32 cellular contexts compared by ENCODE assay signal in the genomic region with DNA sequence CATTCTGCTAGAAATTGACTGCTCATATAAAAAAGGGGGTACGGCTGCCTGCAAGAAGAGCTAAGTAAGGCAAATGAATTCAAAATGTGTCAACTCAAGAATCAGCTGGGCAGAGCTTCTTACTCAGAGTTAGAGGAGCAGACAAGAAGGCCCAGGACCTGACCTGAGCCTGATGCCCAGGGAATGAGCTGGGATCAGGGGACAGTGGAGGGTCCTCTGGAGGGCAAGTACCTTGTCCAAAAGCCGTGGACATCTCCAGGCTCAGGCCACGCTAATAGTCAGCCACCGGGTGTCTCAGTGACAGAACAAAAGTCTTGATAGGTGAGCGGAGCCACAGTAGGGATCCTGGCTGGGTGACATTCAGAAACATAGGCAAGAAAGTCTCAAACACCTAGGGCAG.
"Had no signal": no experiment of that assay in that cellular context is flagged by ENCODE, and none has a peak within 500 bp of the region (broad histone marks: within the 10 kb centered on the region; RNA-seq: fewer than 3 reads in every experiment).

No MANE protein-coding gene starts in this region.

- H3K27ac Mint-ChIP-seq: activated B cell treated with CpG ODN at 0.5 μM for 24 hours; activated CD4-positive, alpha-beta memory T cell treated with anti-CD3 and anti-CD28 coated beads for 36 hours; activated CD4-positive, alpha-beta T cell treated with anti-CD3 and anti-CD28 coated beads, Interleukin-2, amount 10 ng/mL, durations not matched to agents 24 days and 14 days; activated CD8-positive, alpha-beta T cell treated with anti-CD3 and anti-CD28 coated beads for 36 hours; activated naive CD4-positive, alpha-beta T cell treated with anti-CD3 and anti-CD28 coated beads, Interleukin-2, amount 10 ng/mL, durations not matched to agents 7 days and 5 days; activated naive CD4-positive, alpha-beta T cell treated with anti-CD3 and anti-CD28 coated beads, Interleukin-2, amount 50 U/mL, for 24 hours; activated naive CD8-positive, alpha-beta T cell; activated naive CD8-positive, alpha-beta T cell treated with anti-CD3 and anti-CD28 coated beads, Interleukin-2, amount 10 ng/mL, durations not matched to agents 7 days and 5 days; activated naive CD8-positive, alpha-beta T cell treated with anti-CD3 and anti-CD28 coated beads, Interleukin-2, amount 50 U/mL, for 24 hours; activated T-helper 2 cell treated with anti-CD3 and anti-CD28 coated beads, Interferon-gamma antibody, Interleukin-2, Interleukin-4, amounts not matched to agents 10 μg/mL and 5 μg/mL and 100 μg/mL, durations not matched to agents 14 hours and 24 hours and 36 hours; T-helper 1 cell treated with Interleukin-12 subunit alpha and Interleukin-12 subunit beta and Interleukin-4 antibody, amounts not matched to agents 30 μg/mL and 1 μg/mL, for 36 hours; T-helper 2 cell treated with Interferon-gamma antibody and Interleukin-4, amounts not matched to agents 5 μg/mL and 100 μg/mL, for 36 hours had no signal

- H3K4me1 Mint-ChIP-seq: activated B cell treated with CpG ODN at 0.5 μM for 24 hours; activated CD4-positive, alpha-beta T cell treated with anti-CD3 and anti-CD28 coated beads, Interleukin-2, amount 10 ng/mL, durations not matched to agents 24 days and 14 days; activated naive CD4-positive, alpha-beta T cell treated with anti-CD3 and anti-CD28 coated beads, Interleukin-2, amount 10 ng/mL, durations not matched to agents 7 days and 5 days; activated naive CD4-positive, alpha-beta T cell treated with anti-CD3 and anti-CD28 coated beads, Interleukin-2, amount 50 U/mL, for 24 hours; activated naive CD8-positive, alpha-beta T cell treated with anti-CD3 and anti-CD28 coated beads, Interleukin-2, amount 10 ng/mL, durations not matched to agents 7 days and 5 days; activated naive CD8-positive, alpha-beta T cell treated with anti-CD3 and anti-CD28 coated beads, Interleukin-2, amount 50 U/mL, for 24 hours had no signal

- H3K4me3 Mint-ChIP-seq: activated B cell treated with CpG ODN at 0.5 μM for 24 hours; activated CD4-positive, alpha-beta memory T cell treated with anti-CD3 and anti-CD28 coated beads for 36 hours; activated CD4-positive, alpha-beta T cell treated with anti-CD3 and anti-CD28 coated beads, Interleukin-2, amount 10 ng/mL, durations not matched to agents 24 days and 14 days; activated CD8-positive, alpha-beta T cell treated with anti-CD3 and anti-CD28 coated beads for 36 hours; activated naive CD4-positive, alpha-beta T cell treated with anti-CD3 and anti-CD28 coated beads, Interleukin-2, amount 10 ng/mL, durations not matched to agents 7 days and 5 days; activated naive CD4-positive, alpha-beta T cell treated with anti-CD3 and anti-CD28 coated beads, Interleukin-2, amount 50 U/mL, for 24 hours; activated naive CD8-positive, alpha-beta T cell; activated naive CD8-positive, alpha-beta T cell treated with anti-CD3 and anti-CD28 coated beads, Interleukin-2, amount 10 ng/mL, durations not matched to agents 7 days and 5 days; activated naive CD8-positive, alpha-beta T cell treated with anti-CD3 and anti-CD28 coated beads, Interleukin-2, amount 50 U/mL, for 24 hours; central memory CD8-positive, alpha-beta T cell; T-helper 1 cell treated with Interleukin-12 subunit alpha and Interleukin-12 subunit beta and Interleukin-4 antibody, amounts not matched to agents 30 μg/mL and 1 μg/mL, for 36 hours; T-helper 2 cell treated with Interferon-gamma antibody and Interleukin-4, amounts not matched to agents 5 μg/mL and 100 μg/mL, for 36 hours had no signal

- H3K4me1 ChIP-seq: ascending aorta, breast epithelium had no signal

- ATAC-seq: activated CD8-positive, alpha-beta T cell treated with anti-CD3 and anti-CD28 coated beads for 36 hours; activated naive CD8-positive, alpha-beta T cell treated with anti-CD3 and anti-CD28 coated beads, Interleukin-2, amount 50 U/mL, for 24 hours had no signal

- DNase-seq: activated B cell treated with CpG ODN at 0.5 μM for 24 hours; activated CD4-positive, alpha-beta memory T cell treated with anti-CD3 and anti-CD28 coated beads for 36 hours; activated CD4-positive, alpha-beta T cell treated with anti-CD3 and anti-CD28 coated beads for 4 hours; activated CD4-positive, alpha-beta T cell treated with anti-CD3 and anti-CD28 coated beads, Interleukin-2, amount 10 ng/mL, durations not matched to agents 24 days and 14 days; activated CD4-positive, alpha-beta T cell treated with anti-CD3 and anti-CD28 coated beads, Interleukin-2, amount 50 U/mL, for 1 hour; activated CD4-positive, alpha-beta T cell treated with anti-CD3 and anti-CD28 coated beads, Interleukin-2, amount 50 U/mL, for 4 hours; activated CD4-positive, CD25-positive, alpha-beta regulatory T cell treated with anti-CD3 and anti-CD28 coated beads, Interleukin-2, amount 50 U/mL, for 72 hours; activated CD8-positive, alpha-beta memory T cell treated with anti-CD3 and anti-CD28 coated beads, Interleukin-2, amount 50 U/mL, for 4 hours; activated CD8-positive, alpha-beta T cell treated with anti-CD3 and anti-CD28 coated beads for 36 hours; activated effector memory CD4-positive, alpha-beta T cell treated with Interleukin-2 at 50 U/mL for 16 hours; activated gamma-delta T cell; activated naive CD4-positive, alpha-beta T cell treated with anti-CD3 and anti-CD28 coated beads, Interleukin-2, amount 10 ng/mL, durations not matched to agents 7 days and 5 days; activated naive CD4-positive, alpha-beta T cell treated with Interleukin-2 at 50 U/mL for 16 hours; activated naive CD8-positive, alpha-beta T cell treated with anti-CD3 and anti-CD28 coated beads, Interleukin-2, amount 10 ng/mL, durations not matched to agents 7 days and 5 days; activated naive CD8-positive, alpha-beta T cell treated with anti-CD3 and anti-CD28 coated beads, Interleukin-2, amount 50 U/mL, for 24 hours; activated T-cell treated with anti-CD3 and anti-CD28 coated beads for 4 hours; activated T-cell treated with anti-CD3 and anti-CD28 coated beads, Interleukin-2, amount 50 U/mL, for 1 hour; activated T-cell treated with anti-CD3 and anti-CD28 coated beads, Interleukin-2, amount 50 U/mL, for 48 hours; brain microvascular endothelial cell; SW 1271; T-helper 1 cell; T-helper 2 cell; T-helper 9 cell had no signal

- H3K4me3 ChIP-seq: ascending aorta, breast epithelium had no signal

- H3K36me3 ChIP-seq: ascending aorta, brain microvascular endothelial cell, breast epithelium had no signal

- H3K27me3 ChIP-seq: ascending aorta, brain microvascular endothelial cell, breast epithelium had no signal

- H3K27me3 Mint-ChIP-seq: activated CD4-positive, alpha-beta memory T cell treated with anti-CD3 and anti-CD28 coated beads for 36 hours; activated CD4-positive, alpha-beta T cell treated with anti-CD3 and anti-CD28 coated beads, Interleukin-2, amount 10 ng/mL, durations not matched to agents 24 days and 14 days; activated CD8-positive, alpha-beta T cell treated with anti-CD3 and anti-CD28 coated beads for 36 hours; activated naive CD4-positive, alpha-beta T cell treated with anti-CD3 and anti-CD28 coated beads, Interleukin-2, amount 50 U/mL, for 24 hours; activated naive CD8-positive, alpha-beta T cell; activated naive CD8-positive, alpha-beta T cell treated with anti-CD3 and anti-CD28 coated beads, Interleukin-2, amount 50 U/mL, for 24 hours had no signal

- H3K27ac ChIP-seq: ascending aorta, brain microvascular endothelial cell, breast epithelium, VCaP had no signal

- H3K36me3 Mint-ChIP-seq: activated CD4-positive, alpha-beta memory T cell treated with anti-CD3 and anti-CD28 coated beads for 36 hours; activated naive CD4-positive, alpha-beta T cell treated with anti-CD3 and anti-CD28 coated beads, Interleukin-2, amount 10 ng/mL, durations not matched to agents 7 days and 5 days; activated naive CD4-positive, alpha-beta T cell treated with anti-CD3 and anti-CD28 coated beads, Interleukin-2, amount 50 U/mL, for 24 hours; activated naive CD8-positive, alpha-beta T cell; activated naive CD8-positive, alpha-beta T cell treated with anti-CD3 and anti-CD28 coated beads, Interleukin-2, amount 10 ng/mL, durations not matched to agents 7 days and 5 days had no signal

- H3K9me3 Mint-ChIP-seq: activated B cell treated with CpG ODN at 0.5 μM for 24 hours; activated CD4-positive, alpha-beta T cell treated with anti-CD3 and anti-CD28 coated beads, Interleukin-2, amount 10 ng/mL, durations not matched to agents 24 days and 14 days; activated CD8-positive, alpha-beta T cell treated with anti-CD3 and anti-CD28 coated beads for 36 hours; activated naive CD4-positive, alpha-beta T cell treated with anti-CD3 and anti-CD28 coated beads, Interleukin-2, amount 10 ng/mL, durations not matched to agents 7 days and 5 days; activated naive CD4-positive, alpha-beta T cell treated with anti-CD3 and anti-CD28 coated beads, Interleukin-2, amount 50 U/mL, for 24 hours; activated naive CD8-positive, alpha-beta T cell treated with anti-CD3 and anti-CD28 coated beads, Interleukin-2, amount 10 ng/mL, durations not matched to agents 7 days and 5 days; activated T-helper 2 cell treated with anti-CD3 and anti-CD28 coated beads, Interferon-gamma antibody, Interleukin-2, Interleukin-4, amounts not matched to agents 10 μg/mL and 5 μg/mL and 100 μg/mL, durations not matched to agents 14 hours and 24 hours and 36 hours; central memory CD8-positive, alpha-beta T cell; T-helper 1 cell treated with Interleukin-12 subunit alpha and Interleukin-12 subunit beta and Interleukin-4 antibody, amounts not matched to agents 30 μg/mL and 1 μg/mL, for 36 hours; T-helper 2 cell treated with Interferon-gamma antibody and Interleukin-4, amounts not matched to agents 5 μg/mL and 100 μg/mL, for 36 hours had no signal
